In genomic region chr5:141944086-141944485, GRCh38 we compare ENCODE assay signal across 16 cellular contexts. TPM values are rescaled to one million over a fixed set of nuclear protein-coding genes. Genes with fewer than 3 reads are reported as not detected.
"Had no signal": no experiment of that assay in that cellular context is flagged by ENCODE, and none has a peak within 500 bp of the region (broad histone marks: within the 10 kb centered on the region; RNA-seq: fewer than 3 reads in every experiment).

No MANE protein-coding gene starts in this region.

- DNase-seq: cerebellar nuclear complex; gastrocnemius medialis; mucosa of descending colon; naive thymus-derived CD8-positive, alpha-beta T cell; psoas muscle; sigmoid colon; stimulated activated CD4-positive, alpha-beta T cell treated with anti-CD3 and anti-CD28 coated beads, Interleukin-2, amount 100 ng/mL, for 24 hours; stimulated activated CD4-positive, alpha-beta T cell treated with anti-CD3 and anti-CD28 coated beads, Interleukin-4, amount 100 ng/mL, for 4 hours; stimulated activated naive B cell treated with anti-CD40 and anti-IgM and Interleukin-4, amounts not matched to agents 10 μg/mL and 1 μg/mL and 100 μg/mL, for 72 hours; stimulated activated naive CD8-positive, alpha-beta T cell treated with anti-CD3 and anti-CD28 coated beads, Interleukin-15, amount 100 ng/mL, for 72 hours; testis; transverse colon had no signal

- H3K27ac Mint-ChIP-seq: stimulated activated naive B cell treated with anti-CD40 and anti-IgM and Interleukin-4, amounts not matched to agents 10 μg/mL and 1 μg/mL and 100 μg/mL, for 72 hours; stimulated activated naive CD8-positive, alpha-beta T cell treated with anti-CD3 and anti-CD28 coated beads, Interleukin-15, amount 100 ng/mL, for 72 hours had no signal

- H3K9me3 Mint-ChIP-seq: dendritic cell treated with granulocyte-macrophage colony-stimulating factor and Interleukin-4, amounts not matched to agents 40 ng/mL and 50 ng/mL, for 4 days; naive thymus-derived CD8-positive, alpha-beta T cell; stimulated activated naive B cell treated with anti-CD40 and anti-IgM and Interleukin-4, amounts not matched to agents 10 μg/mL and 1 μg/mL and 100 μg/mL, for 72 hours; stimulated activated naive CD8-positive, alpha-beta T cell treated with anti-CD3 and anti-CD28 coated beads, Interleukin-15, amount 100 ng/mL, for 72 hours had no signal

- H3K27ac ChIP-seq: gastrocnemius medialis, neutrophil, psoas muscle, sigmoid colon, testis, transverse colon had no signal

- H3K27me3 Mint-ChIP-seq: dendritic cell treated with granulocyte-macrophage colony-stimulating factor and Interleukin-4, amounts not matched to agents 40 ng/mL and 50 ng/mL, for 4 days; naive thymus-derived CD8-positive, alpha-beta T cell; stimulated activated naive B cell treated with anti-CD40 and anti-IgM and Interleukin-4, amounts not matched to agents 10 μg/mL and 1 μg/mL and 100 μg/mL, for 72 hours; stimulated activated naive CD8-positive, alpha-beta T cell treated with anti-CD3 and anti-CD28 coated beads, Interleukin-15, amount 100 ng/mL, for 72 hours had no signal

- H3K4me3 Mint-ChIP-seq: dendritic cell treated with granulocyte-macrophage colony-stimulating factor and Interleukin-4, amounts not matched to agents 40 ng/mL and 50 ng/mL, for 4 days; naive thymus-derived CD8-positive, alpha-beta T cell; stimulated activated naive B cell treated with anti-CD40 and anti-IgM and Interleukin-4, amounts not matched to agents 10 μg/mL and 1 μg/mL and 100 μg/mL, for 72 hours; stimulated activated naive CD8-positive, alpha-beta T cell treated with anti-CD3 and anti-CD28 coated beads, Interleukin-15, amount 100 ng/mL, for 72 hours had no signal

- ATAC-seq: gastrocnemius medialis; mucosa of descending colon; naive thymus-derived CD8-positive, alpha-beta T cell; psoas muscle; stimulated activated naive B cell treated with anti-CD40 and anti-IgM and Interleukin-4, amounts not matched to agents 10 μg/mL and 1 μg/mL and 100 μg/mL, for 72 hours; stimulated activated naive CD8-positive, alpha-beta T cell treated with anti-CD3 and anti-CD28 coated beads, Interleukin-15, amount 100 ng/mL, for 72 hours had no signal

RNA-seq across cellular contexts. Expression of gene PCDH12, which starts 13.9 kb away (rescaled TPM):
- total RNA-seq: kidney epithelial cell; naive thymus-derived CD8-positive, alpha-beta T cell; osteoblast had no signal
